ENCODE assay signal across 22 cellular contexts in genomic region chr2:163633296-163633695, GRCh38.
"Had no signal": no experiment of that assay in that cellular context is flagged by ENCODE, and none has a peak within 500 bp of the region (broad histone marks: within the 10 kb centered on the region; RNA-seq: fewer than 3 reads in every experiment).

No MANE protein-coding gene starts in this region.

- ATAC-seq: foreskin keratinocyte, gastroesophageal sphincter, heart left ventricle, left cardiac atrium, left lung, left ventricle myocardium superior, lower lobe of right lung, mucosa of descending colon had no signal

- H3K4me3 ChIP-seq: colonic mucosa, dorsolateral prefrontal cortex, esophagus muscularis mucosa, gastroesophageal sphincter, heart left ventricle, hepatocyte, left lung, lower lobe of right lung, mucosa of descending colon had no signal

- H3K4me1 ChIP-seq: colonic mucosa, foreskin keratinocyte, left lung, lower lobe of right lung had no signal

- H3K9me3 ChIP-seq: colonic mucosa, esophagus muscularis mucosa, gastroesophageal sphincter, heart left ventricle, left lung, lower lobe of right lung, mucosa of descending colon had no signal

- DNase-seq: colonic mucosa; cortex of kidney; dermis blood vessel endothelial cell; dorsolateral prefrontal cortex; effector CD4-positive, alpha-beta T cell; effector memory CD4-positive, alpha-beta T cell; erythroblast; foreskin keratinocyte; heart left ventricle; hypothalamus; immature natural killer cell; left cardiac atrium; left lung; left ventricle myocardium superior; lower lobe of right lung; mesenchymal stem cell; mucosa of descending colon; naive B cell had no signal

- H3K36me3 ChIP-seq: colonic mucosa, esophagus muscularis mucosa, gastroesophageal sphincter, heart left ventricle, left lung, lower lobe of right lung had no signal

- H3K27ac ChIP-seq: colonic mucosa, dorsolateral prefrontal cortex, epithelial cell of prostate, esophagus muscularis mucosa, foreskin keratinocyte, gastroesophageal sphincter, heart left ventricle, hepatocyte, left lung, lower lobe of right lung had no signal

- H3K27me3 ChIP-seq: colonic mucosa, dorsolateral prefrontal cortex, esophagus muscularis mucosa, foreskin keratinocyte, gastroesophageal sphincter, heart left ventricle, hepatocyte, left lung had no signal
